In the genomic region with DNA sequence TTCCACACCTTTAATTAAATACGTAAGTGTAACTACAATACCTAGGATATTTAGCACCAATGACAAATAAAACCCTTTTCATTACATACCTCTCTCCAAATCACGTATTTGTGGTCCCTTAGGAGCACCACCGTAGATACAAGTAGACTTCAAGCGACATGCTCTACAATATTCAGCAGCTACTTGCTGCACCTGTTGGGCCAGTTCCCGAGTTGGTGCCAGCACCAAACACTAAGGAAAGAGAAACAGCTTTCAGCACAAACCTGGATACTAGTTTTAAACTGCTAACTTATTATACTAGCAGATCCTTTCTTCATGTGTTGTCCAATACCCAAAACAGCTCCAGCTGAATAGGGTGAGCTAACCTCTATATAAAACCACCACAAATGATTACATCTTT, we compare ENCODE assay signal across 1 cellular context.
TF ChIP-seq lines count a peak whose summit lies in the region.

No MANE protein-coding gene starts in this region.

TF ChIP-seq in GM12878, 131 proteins besides CTCF, POLR2A, EP300 and RAD21:
- TF ChIP-seq BHLHE40 (IDR thresholded peaks at IDR 0.05; ENCODE audit: borderline replicate concordance in 1 of 2, low read depth in 2 of 2, low read length in 1 of 2) (no peak), POLR2AphosphoS2 (IDR thresholded peaks at IDR 0.05; ENCODE audit: low read depth, low read length) (peak; percentile 44; the same call in 1 of the 2 replicates), POLR2AphosphoS5 (IDR thresholded peaks at IDR 0.05; ENCODE audit: low read length) (peak; percentile 47)
TF ChIP-seq in GM12878: peak in this region for 2.
